17 cellular contexts compared by ENCODE assay signal in the genomic region with DNA sequence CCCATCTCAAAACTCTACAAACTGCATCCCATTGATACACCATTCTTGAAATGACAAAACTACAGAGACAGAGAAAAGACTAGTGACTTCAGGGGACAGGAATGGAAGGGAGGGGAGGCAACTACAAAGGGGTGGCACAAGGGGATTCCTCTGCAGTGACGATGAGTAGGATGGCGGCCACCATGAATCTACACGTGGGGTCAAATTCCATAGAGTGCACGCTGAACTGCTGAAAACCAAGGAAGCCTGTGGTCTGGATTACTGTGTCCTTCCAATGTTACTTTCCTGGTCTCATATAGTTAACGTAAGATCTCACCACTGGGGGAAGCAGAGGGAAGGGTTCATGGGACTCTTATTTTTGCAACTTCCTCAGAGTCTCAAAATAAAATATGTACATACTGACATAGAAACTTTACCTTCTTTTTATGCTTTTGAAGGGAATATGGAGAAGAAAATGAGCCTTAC. TPM values are rescaled to one million over a fixed set of nuclear protein-coding genes. Genes with fewer than 3 reads are reported as not detected.
DNase-seq lines count a peak whose midpoint lies in the region; ATAC-seq and TF ChIP-seq lines count a peak whose summit lies in the region.
"Had no signal": no experiment of that assay in that cellular context is flagged by ENCODE, and none has a peak within 500 bp of the region (broad histone marks: within the 10 kb centered on the region; RNA-seq: fewer than 3 reads in every experiment).

No MANE protein-coding gene starts in this region.

- no peak overlapping the region for H3K9ac ChIP-seq in PC-3 (ENCODE audit: low read length)

- no peaks in the 10 kb centered on the region for H3K9me2 ChIP-seq in PC-3 (replicated peaks; ENCODE audit: low read length)

- peaks cover 24% of the 10 kb centered on the region; the same call in 1 of the 2 replicates for H3K36me3 ChIP-seq in PC-3 (ENCODE audit: low read depth, low read length)
- peaks cover 38% of the 10 kb centered on the region for H3K36me3 ChIP-seq in right atrium auricular region

- POLR2A ChIA-PET in PC-3 (lab: Charles Lee; ENCODE audit: unreplicated experiment), result no interaction called here

- H3K27me3 ChIP-seq in PC-3 (ENCODE audit: low read length) (no peaks in the 10 kb centered on the region), foreskin keratinocyte (no peaks in the 10 kb centered on the region), right atrium auricular region (no peaks in the 10 kb centered on the region)
- H3K27me3 ChIP-seq: hepatocyte, thyroid gland had no signal

- H3K9me3 ChIP-seq in PC-3 (ENCODE audit: low read length) (no peaks in the 10 kb centered on the region), right atrium auricular region (no peaks in the 10 kb centered on the region)
- H3K9me3 ChIP-seq: thyroid gland had no signal

- ATAC-seq in PC-3 (no peak), foreskin keratinocyte (no peak), HG03095 (IDR thresholded peaks at IDR 0.05; ENCODE audit: unreplicated experiment) (no peak)

- H3K4me3 ChIP-seq in PC-3 (ENCODE audit: low read length), result no peak overlapping the region
- H3K4me3 ChIP-seq in right atrium auricular region, result no peak overlapping the region
- H3K4me3 ChIP-seq: hepatocyte, SK-N-MC, thyroid gland had no signal

- H3K4me1 ChIP-seq in PC-3 (ENCODE audit: insufficient read depth, low read length) (peaks cover 4% of the 10 kb centered on the region; the same call in 1 of the 2 replicates), foreskin keratinocyte (peaks cover 8% of the 10 kb centered on the region), right atrium auricular region (peaks cover 0 to 8% of the 10 kb centered on the region in 2 donors)

- no peak overlapping the region for H2AFZ ChIP-seq in PC-3 (ENCODE audit: low read length)
- H2AFZ ChIP-seq: hepatocyte had no signal

- H3K27ac ChIP-seq in PC-3 (ENCODE audit: low read length) (no peak overlapping the region), foreskin keratinocyte (no peak overlapping the region), right atrium auricular region (no peak overlapping the region)
- H3K27ac ChIP-seq: 22Rv1, hepatocyte, SK-N-MC, thyroid gland had no signal

- TF ChIP-seq CTCF in PC-3 (conservative IDR thresholded peaks at IDR 0.05; ENCODE audit: low read depth, low read length), result 0 out of 2 replicates have a peak, but pooled peaks have one; percentile 23
- peak; percentile 31 for TF ChIP-seq CTCF in foreskin keratinocyte (conservative IDR thresholded peaks at IDR 0.05)
- no peak for TF ChIP-seq CTCF in right atrium auricular region (IDR thresholded peaks at IDR 0.05)

- no peaks in the 10 kb centered on the region for H4K20me1 ChIP-seq in PC-3 (ENCODE audit: low read length)

- H3K4me2 ChIP-seq in PC-3 (ENCODE audit: low read length), result no peak overlapping the region
- H3K4me2 ChIP-seq: hepatocyte had no signal

- intact Hi-C loops in PC-3 (cut with micrococcal nuclease), result no loop called here

- CTCF ChIA-PET in PC-3 (lab: Charles Lee), result no interaction called here

- no peaks in the 10 kb centered on the region for H3F3A ChIP-seq in PC-3 (ENCODE audit: low read length, unreplicated experiment)

- peaks cover 13% of the 10 kb centered on the region; the same call in 1 of the 2 replicates for H3K79me2 ChIP-seq in PC-3 (ENCODE audit: low read length)

- DNase-seq in DMS 273 (lab: John Stamatoyannopoulos, UW; ENCODE audit: unreplicated experiment) (peak; percentile 28), DMS 273 treated with DMSO at 0.1 percent for 48 hours (lab: John Stamatoyannopoulos, UW) (no peak), ELR (ENCODE audit: low read depth) (peak; percentile 23), PC-3 (no peak), foreskin keratinocyte (no peak), ecto neural progenitor cell (ENCODE audit: low spot score) (no peak), right atrium auricular region (ENCODE audit: low spot score) (no peak)
- DNase-seq: activated CD4-positive, alpha-beta memory T cell treated with anti-CD3 and anti-CD28 coated beads for 36 hours; activated effector memory CD4-positive, alpha-beta T cell treated with Interleukin-2 at 50 U/mL for 16 hours; NCI-H1694; NCI-H446 treated with DMSO at 0.1 percent for 48 hours; stimulated activated CD4-positive, alpha-beta T cell treated with anti-CD3 and anti-CD28 coated beads, Interleukin-4, amount 100 ng/mL, for 24 hours; thyroid gland had no signal

- BruUV-seq in PC-3 (replicated peaks; lab: Mats Ljungman, UMichigan), result no TSS peak

RNA-seq across cellular contexts. Expression of gene COX7A2L, which starts 23.6 kb away (rescaled TPM):
- total RNA-seq in PC-3 (2014; rRNA removed) (106 and 120 TPM in 2 replicates), foreskin keratinocyte (107 and 119 TPM in 2 replicates), right atrium auricular region (100 to 1,000 TPM in 1 of 2 donors, 10 to 100 TPM in 1; 96.0 to 132 TPM)
- 116 and 118 TPM in 2 replicates for polyA plus RNA-seq in foreskin keratinocyte

Comparison
In these comparisons a context has a peak if more than half of its experiments do, and no peak if none do; other contexts are left out.
1. DNase-seq: peak in DMS 273 (single experiment) and ELR (single experiment); none in DMS 273 treated with DMSO at 0.1 percent for 48 hours (single experiment), PC-3 (single experiment), foreskin keratinocyte (0 of 2), ecto neural progenitor cell (single experiment) and right atrium auricular region (single experiment).
2. CTCF ChIP-seq: peak in PC-3 (single experiment) and foreskin keratinocyte (single experiment); none in right atrium auricular region (0 of 2).